ENCODE assay signal across 13 cellular contexts in genomic region chr21:39863111-39863510, GRCh38. TPM values are rescaled to one million over a fixed set of nuclear protein-coding genes. Genes with fewer than 3 reads are reported as not detected.
A peak's percentile ranks its signal among the peaks of the same experiment; 100 is the strongest.
DNase-seq lines count a peak whose midpoint lies in the region; ATAC-seq and TF ChIP-seq lines count a peak whose summit lies in the region.
"Had no signal": no experiment of that assay in that cellular context is flagged by ENCODE, and none has a peak within 500 bp of the region (broad histone marks: within the 10 kb centered on the region; RNA-seq: fewer than 3 reads in every experiment).

No MANE protein-coding gene starts in this region.

- H3K4me2 ChIP-seq in PC-3 (ENCODE audit: low read length) (no peak overlapping the region), neural progenitor cell (no peak overlapping the region)

- TF ChIP-seq CTCF in PC-3 (conservative IDR thresholded peaks at IDR 0.05; ENCODE audit: low read depth, low read length) = no peak
- TF ChIP-seq CTCF in left lung (IDR thresholded peaks at IDR 0.05) = no peak
- no peak for TF ChIP-seq CTCF in neural progenitor cell (IDR thresholded peaks at IDR 0.05)

- H3K36me3 Mint-ChIP-seq in activated T-cell treated with anti-CD3 and anti-CD28 coated beads, Interleukin-2, amount 50 U/mL, for 72 hours (ENCODE audit: insufficient read depth in 2 of 2) = no peaks in the 10 kb centered on the region
- H3K36me3 Mint-ChIP-seq in neural progenitor cell = no peaks in the 10 kb centered on the region

- CTCF ChIA-PET in PC-3 (lab: Charles Lee) = no interaction called here

- no TSS peak for BruUV-seq in PC-3 (replicated peaks; lab: Mats Ljungman, UMichigan)

- no peak overlapping the region for H3K27ac Mint-ChIP-seq in activated T-cell treated with anti-CD3 and anti-CD28 coated beads, Interleukin-2, amount 50 U/mL, for 72 hours
- no peak overlapping the region for H3K27ac Mint-ChIP-seq in neural progenitor cell
- H3K27ac Mint-ChIP-seq: activated CD4-positive, alpha-beta T cell treated with anti-CD3 and anti-CD28 coated beads for 36 hours had no signal

- no peak overlapping the region for H3K9ac ChIP-seq in PC-3 (ENCODE audit: low read length)
- H3K9ac ChIP-seq in neural progenitor cell = no peak overlapping the region

- H3K4me3 ChIP-seq in PC-3 (ENCODE audit: low read length) (no peak overlapping the region), left lung (no peak overlapping the region), neural progenitor cell (no peak overlapping the region)
- H3K4me3 ChIP-seq: coronary artery had no signal

- POLR2A ChIA-PET in PC-3 (lab: Charles Lee; ENCODE audit: unreplicated experiment) = no interaction called here

- H3K9me3 ChIP-seq in PC-3 (ENCODE audit: low read length) (no peaks in the 10 kb centered on the region), left lung (no peaks in the 10 kb centered on the region), neural progenitor cell (ENCODE audit: low read depth) (no peaks in the 10 kb centered on the region)
- H3K9me3 ChIP-seq: BE2C had no signal

- no peaks in the 10 kb centered on the region for H3F3A ChIP-seq in PC-3 (ENCODE audit: low read length, unreplicated experiment)
- no peaks in the 10 kb centered on the region for H3F3A ChIP-seq in neural progenitor cell (ENCODE audit: low read depth)

- DNase-seq in DMS79 (lab: John Stamatoyannopoulos, UW) (peak; percentile 92), NCI-H146 treated with DMSO at 0.1 percent for 48 hours (lab: John Stamatoyannopoulos, UW; ENCODE audit: unreplicated experiment) (peak; percentile 42), PC-3 (peak; percentile 59), left lung (peak in 1 of 2 donors; percentile 56), HuH-7 (ENCODE audit: low spot score) (no peak), neural progenitor cell (ENCODE audit: low spot score) (no peak)
- DNase-seq in activated T-cell treated with anti-CD3 and anti-CD28 coated beads, Interleukin-2, amount 50 U/mL, for 72 hours = no peak
- DNase-seq: activated CD4-positive, alpha-beta T cell treated with anti-CD3 and anti-CD28 coated beads for 36 hours; BE2C; NCI-H446 treated with DMSO at 0.1 percent for 48 hours had no signal

- intact Hi-C loops in PC-3 (cut with micrococcal nuclease) = no loop called here
- intact Hi-C loops in left lung (cut with DNase I) = no loop called here

- H3K4me1 Mint-ChIP-seq in activated T-cell treated with anti-CD3 and anti-CD28 coated beads, Interleukin-2, amount 50 U/mL, for 72 hours (ENCODE audit: low read depth) = no peaks in the 10 kb centered on the region
- peaks cover 11% of the 10 kb centered on the region for H3K4me1 Mint-ChIP-seq in neural progenitor cell

- no peaks in the 10 kb centered on the region for H4K20me1 ChIP-seq in PC-3 (ENCODE audit: low read length)
- no peaks in the 10 kb centered on the region for H4K20me1 ChIP-seq in neural progenitor cell (ENCODE audit: low read depth)

- H3K27me3 ChIP-seq in PC-3 (ENCODE audit: low read length) = no peaks in the 10 kb centered on the region
- peaks cover 0 to 28% of the 10 kb centered on the region in 2 donors for H3K27me3 ChIP-seq in left lung
- peaks cover 2% of the 10 kb centered on the region for H3K27me3 ChIP-seq in neural progenitor cell
- H3K27me3 ChIP-seq: BE2C had no signal

- H3K36me3 ChIP-seq in PC-3 (ENCODE audit: low read depth, low read length) (no peaks in the 10 kb centered on the region), left lung (no peaks in the 10 kb centered on the region), neural progenitor cell (no peaks in the 10 kb centered on the region)
- H3K36me3 ChIP-seq: BE2C had no signal

- H3K9me3 Mint-ChIP-seq in activated T-cell treated with anti-CD3 and anti-CD28 coated beads, Interleukin-2, amount 50 U/mL, for 72 hours = peaks cover 0 to 2% of the 10 kb centered on the region in 2 donors
- H3K9me3 Mint-ChIP-seq in neural progenitor cell = peaks cover 6% of the 10 kb centered on the region

- ATAC-seq in PC-3 = no peak
- peak; percentile 78 for ATAC-seq in left lung
- ATAC-seq in activated T-cell treated with anti-CD3 and anti-CD28 coated beads, Interleukin-2, amount 50 U/mL, for 72 hours (replicated peaks in 1 of 2) = no peak
- ATAC-seq in GM18502 (IDR thresholded peaks at IDR 0.05; ENCODE audit: poor library complexity, unreplicated experiment) = no peak
- ATAC-seq: activated CD4-positive, alpha-beta T cell treated with anti-CD3 and anti-CD28 coated beads for 36 hours; SK-N-SH treated with all-trans-retinoic acid at 6 μM for 48 hours had no signal

- H3K4me3 Mint-ChIP-seq in activated T-cell treated with anti-CD3 and anti-CD28 coated beads, Interleukin-2, amount 50 U/mL, for 72 hours = no peak overlapping the region
- H3K4me3 Mint-ChIP-seq in neural progenitor cell = no peak overlapping the region
- H3K4me3 Mint-ChIP-seq: activated CD4-positive, alpha-beta T cell treated with anti-CD3 and anti-CD28 coated beads for 36 hours had no signal

- H2AFZ ChIP-seq in PC-3 (ENCODE audit: low read length) = no peak overlapping the region
- H2AFZ ChIP-seq in neural progenitor cell (replicated peaks) = no peak overlapping the region

- no peaks in the 10 kb centered on the region for H3K9me2 ChIP-seq in PC-3 (replicated peaks; ENCODE audit: low read length)

- no peaks in the 10 kb centered on the region for H3K4me1 ChIP-seq in PC-3 (ENCODE audit: insufficient read depth, low read length)
- H3K4me1 ChIP-seq in left lung = no peaks in the 10 kb centered on the region
- H3K4me1 ChIP-seq in neural progenitor cell = peaks cover 5% of the 10 kb centered on the region
- H3K4me1 ChIP-seq: BE2C had no signal

- peaks cover 5% of the 10 kb centered on the region for H3K27me3 Mint-ChIP-seq in activated T-cell treated with anti-CD3 and anti-CD28 coated beads, Interleukin-2, amount 50 U/mL, for 72 hours (ENCODE audit: low read depth)
- peaks cover 13% of the 10 kb centered on the region for H3K27me3 Mint-ChIP-seq in neural progenitor cell (ENCODE audit: insufficient read depth, low read depth)

- H3K79me2 ChIP-seq in PC-3 (ENCODE audit: low read length) (no peaks in the 10 kb centered on the region), neural progenitor cell (ENCODE audit: low read depth) (no peaks in the 10 kb centered on the region)

- H3K27ac ChIP-seq in PC-3 (ENCODE audit: low read length) (no peak overlapping the region), left lung (no peak overlapping the region), neural progenitor cell (no peak overlapping the region)
- H3K27ac ChIP-seq: coronary artery had no signal

RNA-seq across cellular contexts. Expression of gene PCP4, which starts 4.1 kb away (rescaled TPM):
- not detected in 2 replicates for total RNA-seq in PC-3 (2014; rRNA removed)
- 1 to 10 TPM in 1 of 2 donors, under 1 TPM in 1; 0.68 to 3.5 TPM for total RNA-seq in left lung
- not detected for total RNA-seq in activated T-cell treated with anti-CD3 and anti-CD28 coated beads, Interleukin-2, amount 50 U/mL, for 72 hours
- 0.81 TPM in 1 of 2 replicates, not detected in the other for total RNA-seq in neural progenitor cell (ENCODE audit: low replicate concordance)
- total RNA-seq: activated CD4-positive, alpha-beta T cell treated with anti-CD3 and anti-CD28 coated beads for 36 hours had no signal

Comparison
In these comparisons a context has a peak if more than half of its experiments do, and no peak if none do; other contexts are left out.
1. DNase-seq: peak in DMS79 (single experiment), NCI-H146 treated with DMSO at 0.1 percent for 48 hours (single experiment) and PC-3 (single experiment); none in activated T-cell treated with anti-CD3 and anti-CD28 coated beads, Interleukin-2, amount 50 U/mL, for 72 hours (0 of 2), HuH-7 (single experiment) and neural progenitor cell (single experiment).